Comparison of ENCODE assay signal across 16 cellular contexts in genomic region chr2:223027442-223027841, GRCh38. TPM values are rescaled to one million over a fixed set of nuclear protein-coding genes. Genes with fewer than 3 reads are reported as not detected.
DNase-seq lines count a peak whose midpoint lies in the region; ATAC-seq and TF ChIP-seq lines count a peak whose summit lies in the region.
"Had no signal": no experiment of that assay in that cellular context is flagged by ENCODE, and none has a peak within 500 bp of the region (broad histone marks: within the 10 kb centered on the region; RNA-seq: fewer than 3 reads in every experiment).

No MANE protein-coding gene starts in this region.

- no peak for TF ChIP-seq EP300 in upper lobe of left lung (IDR thresholded peaks at IDR 0.05)

- intact Hi-C loops in IMR-90 (cut with micrococcal nuclease), result no loop called here

- H3K4me1 ChIP-seq in IMR-90 (ENCODE audit: control insufficient read depth, insufficient read depth, low read length) (peaks cover 5% of the 10 kb centered on the region; the same call in 1 of the 2 replicates), upper lobe of left lung (peaks cover 0 to 5% (median 0%) of the 10 kb centered on the region in 4 donors)
- H3K4me1 ChIP-seq: vagina had no signal

- in situ Hi-C loops in IMR-90 (cut with MboI; ENCODE audit: low sequenced_read_pairs) (no loop called here), astrocyte of the spinal cord (cut with HindIII; ENCODE audit: low sequenced_read_pairs) (no loop called here)

- no peak overlapping the region for H4K5ac ChIP-seq in IMR-90 (ENCODE audit: low read depth, low read length)

- H3K56ac ChIP-seq in IMR-90 (ENCODE audit: extremely low read depth, insufficient read depth, low read length), result no peak overlapping the region

- H2AK9ac ChIP-seq in IMR-90 (replicated peaks; ENCODE audit: low read depth, low read length, poor library complexity), result peak overlapping the region; percentile 73

- peak overlapping the region; percentile 12; the same call in 1 of the 2 replicates for H3K23ac ChIP-seq in IMR-90 (ENCODE audit: low read depth, low read length)

- H3K4me2 ChIP-seq in IMR-90 (ENCODE audit: low read depth, low read length), result no peak overlapping the region

- H3K27ac ChIP-seq in IMR-90 (ENCODE audit: insufficient read depth, low read length), result no peak overlapping the region
- H3K27ac ChIP-seq in upper lobe of left lung, result no peak overlapping the region
- H3K27ac ChIP-seq: vagina had no signal

- 0 out of 4 replicates have a peak overlapping the region, but pooled peaks of 1 of the 2 experiments have one; percentile 19 for H4K8ac ChIP-seq in IMR-90 (ENCODE audit: low read depth in 2 of 2, low read length in 2 of 2)

- ATAC-seq in IMR-90 (ENCODE audit: low read depth) (peak; percentile 54), GM21737 (IDR thresholded peaks at IDR 0.05; ENCODE audit: unreplicated experiment) (no peak), upper lobe of left lung (ENCODE audit: low FRiP score in 2 of 2) (no peak), HG03342 (IDR thresholded peaks at IDR 0.05; ENCODE audit: unreplicated experiment) (no peak)
- ATAC-seq: activated CD8-positive, alpha-beta T cell treated with anti-CD3 and anti-CD28 coated beads, Interleukin-2, amount 10 ng/mL, durations not matched to agents 7 days and 5 days had no signal

- TF ChIP-seq CTCF in IMR-90 (conservative IDR thresholded peaks at IDR 0.05; ENCODE audit: low read depth, low read length), result no peak
- no peak for TF ChIP-seq CTCF in astrocyte of the spinal cord (IDR thresholded peaks at IDR 0.05; ENCODE audit: low read depth, low read length)
- TF ChIP-seq CTCF in upper lobe of left lung (IDR thresholded peaks at IDR 0.05), result no peak

- WGBS in IMR-90 (ENCODE audit: extremely low coverage in 2 of 2, insufficient read length in 1 of 2), 2 experiments, result no CpG with 5 or more reads among the region's 2 CpGs
- WGBS in upper lobe of left lung, 2 donors, result 98 to 100% methylated on average over 2 of the region's 2 CpGs

- no peak for TF ChIP-seq RAD21 in IMR-90 (IDR thresholded peaks at IDR 0.05; ENCODE audit: low read length)

- H3K27me3 ChIP-seq in IMR-90 (ENCODE audit: control insufficient read depth, insufficient read depth, low read length) (no peaks in the 10 kb centered on the region), upper lobe of left lung (no peaks in the 10 kb centered on the region)
- H3K27me3 ChIP-seq: vagina had no signal

- peak overlapping the region; percentile 57; the same call in 1 of the 2 replicates for H2BK120ac ChIP-seq in IMR-90 (ENCODE audit: low read depth, low read length)

- H3K18ac ChIP-seq in IMR-90 (ENCODE audit: low read depth, low read length), result peak overlapping the region; percentile 83

- 0 out of 2 replicates have a peak overlapping the region, but pooled peaks have one; percentile 17 for H4K91ac ChIP-seq in IMR-90 (ENCODE audit: insufficient read depth, low read depth, low read length)

- peak overlapping the region; percentile 64; the same call in 1 of the 2 replicates for H3K4ac ChIP-seq in IMR-90 (ENCODE audit: low read depth, low read length)

- H3K4me3 ChIP-seq in IMR-90 (ENCODE audit: insufficient read depth, low read depth, low read length), result no peak overlapping the region
- no peak overlapping the region for H3K4me3 ChIP-seq in astrocyte of the spinal cord (ENCODE audit: low read depth, low read length)
- no peak overlapping the region for H3K4me3 ChIP-seq in upper lobe of left lung
- H3K4me3 ChIP-seq: lung, vagina had no signal

- H3K79me1 ChIP-seq in IMR-90 (ENCODE audit: low read depth in 1 of 2, low read length in 2 of 2), result no peaks in the 10 kb centered on the region

- dilution Hi-C loops in IMR-90 (cut with HindIII; ENCODE audit: low sequenced_read_pairs, unreplicated experiment), result no loop called here

- no peaks in the 10 kb centered on the region for H4K20me1 ChIP-seq in IMR-90 (ENCODE audit: insufficient read depth, low read length)

- CTCF ChIA-PET in IMR-90 (lab: Yijun Ruan, JAX), result interaction anchor here (1.7 kb wide), 1 partner anchor 24 kb away, joined by 10 read pairs; the partner anchor contains the start of gene KCNE4

- POLR2A ChIA-PET in IMR-90 (lab: Charles Lee; ENCODE audit: unreplicated experiment), result no interaction called here

- no peak overlapping the region for H2AFZ ChIP-seq in IMR-90 (replicated peaks; ENCODE audit: low read length, poor library complexity)

- peak overlapping the region; percentile 65; the same call in 2 of the 3 replicates for H2BK15ac ChIP-seq in IMR-90 (ENCODE audit: low read depth, low read length)

- BruUV-seq in IMR-90 (replicated peaks; lab: Mats Ljungman, UMichigan), result no TSS peak

- peak overlapping the region; percentile 63; the same call in 1 of the 2 replicates for H3K14ac ChIP-seq in IMR-90 (replicated peaks; ENCODE audit: low read depth, low read length)

- peak overlapping the region; percentile 83 for H2BK20ac ChIP-seq in IMR-90 (ENCODE audit: low read depth, low read length)

- TF ChIP-seq POLR2A in IMR-90 (IDR thresholded peaks at IDR 0.05; ENCODE audit: low read depth, low read length), result no peak
- TF ChIP-seq POLR2A in upper lobe of left lung (IDR thresholded peaks at IDR 0.05), result no peak

- H3K9me1 ChIP-seq in IMR-90 (ENCODE audit: insufficient read depth, low read length), result peaks cover 4% of the 10 kb centered on the region; the same call in 1 of the 2 replicates

- H3K9me3 ChIP-seq in IMR-90 (ENCODE audit: control insufficient read depth, insufficient read depth, low read length) (peaks cover 6% of the 10 kb centered on the region), upper lobe of left lung (peaks cover 0 to 8% (median 0%) of the 10 kb centered on the region in 4 donors)
- H3K9me3 ChIP-seq: vagina had no signal

- H3K36me3 ChIP-seq in IMR-90 (ENCODE audit: control insufficient read depth, insufficient read depth, low read length), result no peaks in the 10 kb centered on the region
- H3K36me3 ChIP-seq in upper lobe of left lung, result no peaks in the 10 kb centered on the region
- H3K36me3 ChIP-seq: vagina had no signal

- peak overlapping the region; percentile 24 for H2BK5ac ChIP-seq in IMR-90 (ENCODE audit: low read depth, low read length, poor library complexity, severe bottlenecking)

- H2AK5ac ChIP-seq in IMR-90 (ENCODE audit: low read depth, low read length), result peak overlapping the region; percentile 51; the same call in 1 of the 2 replicates

- no peak overlapping the region for H3K9ac ChIP-seq in IMR-90 (ENCODE audit: low read depth, low read length)

- DNase-seq in AG08395 (ENCODE audit: low spot score) (peak; percentile 15), IMR-90 (peak; percentile 81), astrocyte of the spinal cord (ENCODE audit: low read depth, low spot score) (peak; percentile 77), iris pigment epithelial cell (ENCODE audit: low read depth) (peak; percentile 75), upper lobe of left lung (no peak), NCI-H774 (lab: John Stamatoyannopoulos, UW) (no peak)
- DNase-seq: activated CD8-positive, alpha-beta T cell treated with anti-CD3 and anti-CD28 coated beads, Interleukin-2, amount 10 ng/mL, durations not matched to agents 7 days and 5 days; activated naive CD4-positive, alpha-beta T cell; glutamatergic neuron; NCI-H187; occipital lobe had no signal

TF ChIP-seq in IMR-90, 13 proteins besides CTCF, POLR2A, EP300 and RAD21:
- TF ChIP-seq RCOR1 (IDR thresholded peaks at IDR 0.05; ENCODE audit: insufficient replicate concordance, low read length) (no peak), CHD1 (IDR thresholded peaks at IDR 0.05; ENCODE audit: low read depth, low read length) (no peak), RFX5 (IDR thresholded peaks at IDR 0.05; ENCODE audit: low read depth, low read length) (no peak), MXI1 (IDR thresholded peaks at IDR 0.05; ENCODE audit: borderline replicate concordance, low read depth, low read length) (no peak), BHLHE40 (IDR thresholded peaks at IDR 0.05; ENCODE audit: low read depth, low read length) (no peak), MAFK (IDR thresholded peaks at IDR 0.05; ENCODE audit: low read depth, low read length) (no peak), CEBPB (IDR thresholded peaks at IDR 0.05; ENCODE audit: low read depth, low read length) (no peak), MAZ (IDR thresholded peaks at IDR 0.05; ENCODE audit: borderline replicate concordance, low read depth, low read length) (no peak)

RNA-seq across cellular contexts. Expression of gene KCNE4, which starts 24.5 kb away (rescaled TPM):
- total RNA-seq in IMR-90 (2012; rRNA removed) (6.6 and 8.3 TPM in 2 replicates), upper lobe of left lung (1 to 10 TPM in 2 of 6 donors, under 1 TPM in 3, not detected in 1; 0.20 to 1.9 (median 0.89) TPM)
- polyA plus RNA-seq in IMR-90 (2012; rRNA removed), result 6.8 and 8.1 TPM in 2 replicates
- polyA plus RNA-seq in IMR-90 (2012; cell fraction: cytosol; rRNA removed), result 7.4 and 17.0 TPM in 2 replicates
- polyA plus RNA-seq in IMR-90 (2012; cell fraction: nucleus; rRNA removed; ENCODE audit: low replicate concordance), result 17.7 and 50.6 TPM in 2 replicates
- total RNA-seq: activated CD8-positive, alpha-beta T cell treated with anti-CD3 and anti-CD28 coated beads, Interleukin-2, amount 10 ng/mL, durations not matched to agents 7 days and 5 days had no signal
- polyA plus RNA-seq: CD14-positive monocyte had no signal

Comparison
In these comparisons a context has a peak if more than half of its experiments do, and no peak if none do; other contexts are left out.
1. DNase-seq: peak in AG08395 (single experiment), IMR-90 (single experiment), astrocyte of the spinal cord (single experiment) and iris pigment epithelial cell (single experiment); none in upper lobe of left lung (0 of 2) and NCI-H774 (single experiment).